8 cellular contexts compared by ENCODE assay signal in genomic region chr4:103018391-103019318, GRCh38. TPM values are rescaled to one million over a fixed set of nuclear protein-coding genes. Genes with fewer than 3 reads are reported as not detected.
DNase-seq lines count a peak whose midpoint lies in the region; ATAC-seq and TF ChIP-seq lines count a peak whose summit lies in the region.

No MANE protein-coding gene starts in this region.

- WGBS in aorta, 2 donors: 41 to 46% methylated on average over 8 of the region's 8 CpGs

- H3K4me3 ChIP-seq in colonic mucosa (peak overlapping the region; percentile 36), aorta (ENCODE audit: low read length in 2 of 2) (peak overlapping the region; percentile 27 to 86)

- H3K27me3 Mint-ChIP-seq in memory B cell: no peaks in the 10 kb centered on the region

- intact Hi-C loops in colonic mucosa (cut with DNase I) (no loop called here), aorta (cut with DNase I) (loop anchor here (5.0 to 10.0 kb wide), 4 partner anchors 59 to 674 kb away; partner anchors contain the start of genes SLC9B2 (in 2 of the 2), NFKB1 (in 1 of the 2), SLC39A8 (in 1 of the 2) and UBE2D3 (in 1 of the 2))

- H3K4me1 ChIP-seq in colonic mucosa: no peaks in the 10 kb centered on the region
- no peaks in the 10 kb centered on the region for H3K4me1 ChIP-seq in aorta (ENCODE audit: control insufficient read depth in 1 of 2, insufficient read depth in 2 of 2, low read length in 2 of 2)

- no peak for TF ChIP-seq CTCF in colonic mucosa (IDR thresholded peaks at IDR 0.05)

- H3K27ac Mint-ChIP-seq in memory B cell: peak overlapping the region; percentile 99

- H3K27ac ChIP-seq in colonic mucosa: peak overlapping the region; percentile 87
- H3K27ac ChIP-seq in aorta (ENCODE audit: low read depth in 1 of 2, low read length in 2 of 2): peak overlapping the region; percentile 73 to 84

- ATAC-seq in memory B cell (ENCODE audit: low read depth) (no peak), aorta (ENCODE audit: low FRiP score) (peak; percentile 53), HG03469 (IDR thresholded peaks at IDR 0.05; ENCODE audit: unreplicated experiment) (no peak)

- no peaks in the 10 kb centered on the region for H3K9me3 Mint-ChIP-seq in memory B cell

- DNase-seq in NCI-H2227 (lab: John Stamatoyannopoulos, UW; ENCODE audit: unreplicated experiment): peak; percentile 44
- no peak for DNase-seq in NCI-H2227 treated with DMSO at 0.1 percent for 48 hours (lab: John Stamatoyannopoulos, UW)
- peak; percentile 19 for DNase-seq in OCI-M2 (lab: John Stamatoyannopoulos, UW; ENCODE audit: unreplicated experiment)
- DNase-seq in colonic mucosa: peak; percentile 35
- DNase-seq in memory B cell (ENCODE audit: low spot score in 2 of 2): peak in 1 of 2 donors; percentile 15
- no peak for DNase-seq in aorta
- DNase-seq in kidney tubule cell (ENCODE audit: low spot score): no peak

- H3K9ac ChIP-seq in colonic mucosa (ENCODE audit: low read depth in 2 of 2, low read length in 2 of 2): peak overlapping the region; percentile 83 to 91

- H3K27me3 ChIP-seq in colonic mucosa (no peaks in the 10 kb centered on the region), aorta (ENCODE audit: control insufficient read depth in 1 of 2, insufficient read depth in 2 of 2, low read length in 1 of 2) (no peaks in the 10 kb centered on the region)

- H3K4me3 Mint-ChIP-seq in memory B cell: peak overlapping the region; percentile 93

- peaks cover 2% of the 10 kb centered on the region for H3K36me3 Mint-ChIP-seq in memory B cell

- H3K9me3 ChIP-seq in colonic mucosa: no peaks in the 10 kb centered on the region
- no peaks in the 10 kb centered on the region for H3K9me3 ChIP-seq in aorta (ENCODE audit: control insufficient read depth, low read length)

- no peaks in the 10 kb centered on the region for H3K36me3 ChIP-seq in colonic mucosa
- no peaks in the 10 kb centered on the region for H3K36me3 ChIP-seq in aorta (ENCODE audit: control insufficient read depth in 1 of 2, insufficient read depth in 2 of 2, low read length in 1 of 2)

- peaks cover 13% of the 10 kb centered on the region for H3K4me1 Mint-ChIP-seq in memory B cell

RNA-seq across cellular contexts. Expression of gene SLC9B1, which starts 0.8 kb away (rescaled TPM):
- total RNA-seq in colonic mucosa: not detected
- total RNA-seq in aorta: 1 to 10 TPM; 1.6 TPM
- polyA plus RNA-seq in aorta: under 1 TPM in 1 of 2 donors, not detected in 1; 0.13 TPM

RNA-seq across cellular contexts. Expression of gene SLC9B2, which starts 57.9 kb away (rescaled TPM):
- 1 to 10 TPM; 1.3 to 2.9 TPM for total RNA-seq in colonic mucosa
- total RNA-seq in aorta: 10 to 100 TPM; 17.0 to 25.2 TPM
- 1 to 10 TPM; 6.1 to 7.9 TPM for polyA plus RNA-seq in aorta

Comparison
In these comparisons a context has a peak if more than half of its experiments do, and no peak if none do; other contexts are left out.
1. DNase-seq: peak in NCI-H2227 (single experiment), OCI-M2 (single experiment) and colonic mucosa (single experiment); none in NCI-H2227 treated with DMSO at 0.1 percent for 48 hours (single experiment), aorta (0 of 2) and kidney tubule cell (single experiment).
2. RNA of gene SLC9B2, which starts 57.9 kb away (total RNA-seq): 17.0 to 25.2 TPM in aorta; 1.3 to 2.9 TPM in colonic mucosa; every median in the first group is over 4 times any median in the second.